Comparison of ENCODE assay signal across 1 cellular context in genomic region chr5:172303090-172303995, GRCh38.
TF ChIP-seq lines count a peak whose summit lies in the region.

No MANE protein-coding gene starts in this region.

TF ChIP-seq in H1, 55 proteins besides CTCF, POLR2A, EP300 and RAD21:
- peak; percentile 96 for TF ChIP-seq TBP (IDR thresholded peaks at IDR 0.05; ENCODE audit: low read depth, low read length)
- TF ChIP-seq ZNF274 (IDR thresholded peaks at IDR 0.05; ENCODE audit: borderline replicate concordance, extremely low read depth, low read length), result no peak
- TF ChIP-seq CEBPB (IDR thresholded peaks at IDR 0.05; ENCODE audit: low read depth, low read length), result no peak
- TF ChIP-seq CBX5 (IDR thresholded peaks at IDR 0.05; ENCODE audit: low read depth, low read length), result no peak
